1 cellular context compared by ENCODE assay signal in the genomic region with DNA sequence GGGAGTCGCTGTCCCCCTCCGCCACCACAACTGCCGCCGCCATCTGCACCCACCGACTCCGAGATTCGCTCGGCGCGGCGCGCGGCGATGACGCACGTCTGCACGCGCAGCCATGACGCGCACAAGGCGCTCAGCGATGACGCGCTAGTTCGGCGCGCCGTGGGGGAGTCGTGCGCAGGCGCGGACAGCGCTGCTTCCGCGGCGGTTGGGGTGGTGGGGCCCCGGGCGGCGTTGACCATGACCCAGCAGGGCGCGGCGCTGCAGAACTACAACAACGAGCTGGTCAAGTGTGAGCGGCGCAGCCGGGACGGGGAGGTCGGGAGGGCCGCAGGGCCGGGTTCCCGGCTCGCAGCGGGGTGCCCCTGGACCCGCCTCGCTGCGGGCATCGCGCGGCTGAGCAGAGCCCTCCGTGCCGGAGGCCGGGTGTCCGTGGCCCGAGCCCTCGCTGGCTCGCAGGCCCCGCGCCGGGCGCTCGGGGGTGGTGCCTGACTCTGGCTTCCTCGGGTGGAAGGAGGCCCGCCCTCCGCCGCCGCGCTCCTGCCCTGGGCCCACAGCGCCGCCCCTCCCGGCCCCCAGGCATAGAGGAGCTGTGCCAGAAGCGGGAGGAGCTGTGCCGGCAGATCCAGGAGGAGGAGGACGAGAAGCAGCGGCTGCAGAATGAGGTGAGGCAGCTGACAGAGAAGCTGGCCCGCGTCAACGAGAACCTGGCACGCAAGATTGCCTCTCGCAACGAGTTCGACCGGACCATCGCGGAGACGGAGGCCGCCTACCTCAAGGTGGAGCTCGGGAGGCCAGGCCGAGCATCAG.
A peak's percentile ranks its signal among the peaks of the same experiment; 100 is the strongest.
TF ChIP-seq lines count a peak whose summit lies in the region.

ANAPC2 (minus strand) TSS at position 71 of the 807 bp plus-strand sequence; CDS start at position 43, 28 bp downstream.
SSNA1 (plus strand) TSS at position 187 of the 807 bp plus-strand sequence; CDS start at position 238, 51 bp downstream.

TF ChIP-seq in GM12878, 131 proteins besides CTCF, POLR2A, EP300 and RAD21 (continued from another document and continues in another):
- peak; percentile 90 for TF ChIP-seq NKRF (conservative IDR thresholded peaks at IDR 0.05)
- 0 out of 2 replicates have a peak, but pooled peaks have one; percentile 22 for TF ChIP-seq CHD1 (IDR thresholded peaks at IDR 0.05; ENCODE audit: low read depth, low read length)
- no peak for TF ChIP-seq CEBPZ (IDR thresholded peaks at IDR 0.05; ENCODE audit: low read depth, low read length)
- peak; percentile 77 for TF ChIP-seq SIX5 (IDR thresholded peaks at IDR 0.05; ENCODE audit: low read depth, low read length, severe bottlenecking)
- no peak for TF ChIP-seq MYB (IDR thresholded peaks at IDR 0.05; ENCODE audit: borderline replicate concordance, low read depth, low read length)
- TF ChIP-seq FOS (IDR thresholded peaks at IDR 0.05; ENCODE audit: borderline replicate concordance, extremely low read depth, insufficient read length): no peak
- peak; percentile 81 for TF ChIP-seq TAF1 (IDR thresholded peaks at IDR 0.05; ENCODE audit: borderline replicate concordance, low read depth, low read length)
- no peak for TF ChIP-seq EED (IDR thresholded peaks at IDR 0.05; ENCODE audit: low read depth)
- TF ChIP-seq, protein P1, sequence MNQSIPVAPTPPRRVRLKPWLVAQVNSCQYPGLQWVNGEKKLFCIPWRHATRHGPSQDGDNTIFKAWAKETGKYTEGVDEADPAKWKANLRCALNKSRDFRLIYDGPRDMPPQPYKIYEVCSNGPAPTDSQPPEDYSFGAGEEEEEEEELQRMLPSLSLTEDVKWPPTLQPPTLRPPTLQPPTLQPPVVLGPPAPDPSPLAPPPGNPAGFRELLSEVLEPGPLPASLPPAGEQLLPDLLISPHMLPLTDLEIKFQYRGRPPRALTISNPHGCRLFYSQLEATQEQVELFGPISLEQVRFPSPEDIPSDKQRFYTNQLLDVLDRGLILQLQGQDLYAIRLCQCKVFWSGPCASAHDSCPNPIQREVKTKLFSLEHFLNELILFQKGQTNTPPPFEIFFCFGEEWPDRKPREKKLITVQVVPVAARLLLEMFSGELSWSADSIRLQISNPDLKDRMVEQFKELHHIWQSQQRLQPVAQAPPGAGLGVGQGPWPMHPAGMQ (IDR thresholded peaks at IDR 0.05; ENCODE audit: borderline replicate concordance): no peak
- TF ChIP-seq RFX5 (IDR thresholded peaks at IDR 0.05; ENCODE audit: low read depth, low read length): peak; percentile 32; the same call in 1 of the 2 replicates
- TF ChIP-seq, protein P2, sequence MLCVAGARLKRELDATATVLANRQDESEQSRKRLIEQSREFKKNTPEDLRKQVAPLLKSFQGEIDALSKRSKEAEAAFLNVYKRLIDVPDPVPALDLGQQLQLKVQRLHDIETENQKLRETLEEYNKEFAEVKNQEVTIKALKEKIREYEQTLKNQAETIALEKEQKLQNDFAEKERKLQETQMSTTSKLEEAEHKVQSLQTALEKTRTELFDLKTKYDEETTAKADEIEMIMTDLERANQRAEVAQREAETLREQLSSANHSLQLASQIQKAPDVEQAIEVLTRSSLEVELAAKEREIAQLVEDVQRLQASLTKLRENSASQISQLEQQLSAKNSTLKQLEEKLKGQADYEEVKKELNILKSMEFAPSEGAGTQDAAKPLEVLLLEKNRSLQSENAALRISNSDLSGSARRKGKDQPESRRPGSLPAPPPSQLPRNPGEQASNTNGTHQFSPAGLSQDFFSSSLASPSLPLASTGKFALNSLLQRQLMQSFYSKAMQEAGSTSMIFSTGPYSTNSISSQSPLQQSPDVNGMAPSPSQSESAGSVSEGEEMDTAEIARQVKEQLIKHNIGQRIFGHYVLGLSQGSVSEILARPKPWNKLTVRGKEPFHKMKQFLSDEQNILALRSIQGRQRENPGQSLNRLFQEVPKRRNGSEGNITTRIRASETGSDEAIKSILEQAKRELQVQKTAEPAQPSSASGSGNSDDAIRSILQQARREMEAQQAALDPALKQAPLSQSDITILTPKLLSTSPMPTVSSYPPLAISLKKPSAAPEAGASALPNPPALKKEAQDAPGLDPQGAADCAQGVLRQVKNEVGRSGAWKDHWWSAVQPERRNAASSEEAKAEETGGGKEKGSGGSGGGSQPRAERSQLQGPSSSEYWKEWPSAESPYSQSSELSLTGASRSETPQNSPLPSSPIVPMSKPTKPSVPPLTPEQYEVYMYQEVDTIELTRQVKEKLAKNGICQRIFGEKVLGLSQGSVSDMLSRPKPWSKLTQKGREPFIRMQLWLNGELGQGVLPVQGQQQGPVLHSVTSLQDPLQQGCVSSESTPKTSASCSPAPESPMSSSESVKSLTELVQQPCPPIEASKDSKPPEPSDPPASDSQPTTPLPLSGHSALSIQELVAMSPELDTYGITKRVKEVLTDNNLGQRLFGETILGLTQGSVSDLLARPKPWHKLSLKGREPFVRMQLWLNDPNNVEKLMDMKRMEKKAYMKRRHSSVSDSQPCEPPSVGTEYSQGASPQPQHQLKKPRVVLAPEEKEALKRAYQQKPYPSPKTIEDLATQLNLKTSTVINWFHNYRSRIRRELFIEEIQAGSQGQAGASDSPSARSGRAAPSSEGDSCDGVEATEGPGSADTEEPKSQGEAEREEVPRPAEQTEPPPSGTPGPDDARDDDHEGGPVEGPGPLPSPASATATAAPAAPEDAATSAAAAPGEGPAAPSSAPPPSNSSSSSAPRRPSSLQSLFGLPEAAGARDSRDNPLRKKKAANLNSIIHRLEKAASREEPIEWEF (IDR thresholded peaks at IDR 0.05; ENCODE audit: insufficient replicate concordance, low read depth, low read length): no peak
- TF ChIP-seq RELA (IDR thresholded peaks at IDR 0.05; ENCODE audit: borderline replicate concordance, partially characterized antibody): peak; percentile 87
- no peak for TF ChIP-seq ZZZ3 (IDR thresholded peaks at IDR 0.05; ENCODE audit: control insufficient read depth, insufficient read length, low read depth)
- TF ChIP-seq, protein P3, sequence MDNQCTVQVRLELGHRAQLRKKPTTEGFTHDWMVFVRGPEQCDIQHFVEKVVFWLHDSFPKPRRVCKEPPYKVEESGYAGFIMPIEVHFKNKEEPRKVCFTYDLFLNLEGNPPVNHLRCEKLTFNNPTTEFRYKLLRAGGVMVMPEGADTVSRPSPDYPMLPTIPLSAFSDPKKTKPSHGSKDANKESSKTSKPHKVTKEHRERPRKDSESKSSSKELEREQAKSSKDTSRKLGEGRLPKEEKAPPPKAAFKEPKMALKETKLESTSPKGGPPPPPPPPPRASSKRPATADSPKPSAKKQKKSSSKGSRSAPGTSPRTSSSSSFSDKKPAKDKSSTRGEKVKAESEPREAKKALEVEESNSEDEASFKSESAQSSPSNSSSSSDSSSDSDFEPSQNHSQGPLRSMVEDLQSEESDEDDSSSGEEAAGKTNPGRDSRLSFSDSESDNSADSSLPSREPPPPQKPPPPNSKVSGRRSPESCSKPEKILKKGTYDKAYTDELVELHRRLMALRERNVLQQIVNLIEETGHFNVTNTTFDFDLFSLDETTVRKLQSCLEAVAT (IDR thresholded peaks at IDR 0.05): no peak
- TF ChIP-seq PBX3 (IDR thresholded peaks at IDR 0.05; ENCODE audit: insufficient replicate concordance, low read depth, low read length): no peak
- TF ChIP-seq KAT2A (conservative IDR thresholded peaks at IDR 0.05; ENCODE audit: control insufficient read depth, low read depth, low read length): no peak
- TF ChIP-seq, protein P4, sequence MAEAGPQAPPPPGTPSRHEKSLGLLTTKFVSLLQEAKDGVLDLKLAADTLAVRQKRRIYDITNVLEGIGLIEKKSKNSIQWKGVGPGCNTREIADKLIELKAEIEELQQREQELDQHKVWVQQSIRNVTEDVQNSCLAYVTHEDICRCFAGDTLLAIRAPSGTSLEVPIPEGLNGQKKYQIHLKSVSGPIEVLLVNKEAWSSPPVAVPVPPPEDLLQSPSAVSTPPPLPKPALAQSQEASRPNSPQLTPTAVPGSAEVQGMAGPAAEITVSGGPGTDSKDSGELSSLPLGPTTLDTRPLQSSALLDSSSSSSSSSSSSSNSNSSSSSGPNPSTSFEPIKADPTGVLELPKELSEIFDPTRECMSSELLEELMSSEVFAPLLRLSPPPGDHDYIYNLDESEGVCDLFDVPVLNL (IDR thresholded peaks at IDR 0.05; ENCODE audit: low read depth, low read length): no peak
- no peak for TF ChIP-seq SPI1 (IDR thresholded peaks at IDR 0.05; ENCODE audit: borderline replicate concordance, insufficient read depth, low read depth, low read length)
- no peak for TF ChIP-seq ZBTB11 (CRISPR knock-in tag; IDR thresholded peaks at IDR 0.05)
- TF ChIP-seq, protein P5, sequence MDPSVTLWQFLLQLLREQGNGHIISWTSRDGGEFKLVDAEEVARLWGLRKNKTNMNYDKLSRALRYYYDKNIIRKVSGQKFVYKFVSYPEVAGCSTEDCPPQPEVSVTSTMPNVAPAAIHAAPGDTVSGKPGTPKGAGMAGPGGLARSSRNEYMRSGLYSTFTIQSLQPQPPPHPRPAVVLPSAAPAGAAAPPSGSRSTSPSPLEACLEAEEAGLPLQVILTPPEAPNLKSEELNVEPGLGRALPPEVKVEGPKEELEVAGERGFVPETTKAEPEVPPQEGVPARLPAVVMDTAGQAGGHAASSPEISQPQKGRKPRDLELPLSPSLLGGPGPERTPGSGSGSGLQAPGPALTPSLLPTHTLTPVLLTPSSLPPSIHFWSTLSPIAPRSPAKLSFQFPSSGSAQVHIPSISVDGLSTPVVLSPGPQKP (IDR thresholded peaks at IDR 0.05; ENCODE audit: low read depth, low read length): peak; percentile 81
- TF ChIP-seq, protein P6, sequence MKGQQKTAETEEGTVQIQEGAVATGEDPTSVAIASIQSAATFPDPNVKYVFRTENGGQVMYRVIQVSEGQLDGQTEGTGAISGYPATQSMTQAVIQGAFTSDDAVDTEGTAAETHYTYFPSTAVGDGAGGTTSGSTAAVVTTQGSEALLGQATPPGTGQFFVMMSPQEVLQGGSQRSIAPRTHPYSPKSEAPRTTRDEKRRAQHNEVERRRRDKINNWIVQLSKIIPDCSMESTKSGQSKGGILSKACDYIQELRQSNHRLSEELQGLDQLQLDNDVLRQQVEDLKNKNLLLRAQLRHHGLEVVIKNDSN (IDR thresholded peaks at IDR 0.05; ENCODE audit: borderline replicate concordance, extremely low read length, insufficient read depth, low read depth, low read length): peak; percentile 57
- TF ChIP-seq ESRRA (IDR thresholded peaks at IDR 0.05; ENCODE audit: low read length): peak; percentile 83; the same call in 1 of the 2 replicates
